1 cellular context compared by ENCODE assay signal in genomic region chr11:36115378-36115801, GRCh38.
A peak's percentile ranks its signal among the peaks of the same experiment; 100 is the strongest.
TF ChIP-seq lines count a peak whose summit lies in the region.

No MANE protein-coding gene starts in this region.

TF ChIP-seq in K562, 482 proteins besides CTCF, POLR2A, EP300 and RAD21 (continued from another document and continues in another):
- TF ChIP-seq MGA (IDR thresholded peaks at IDR 0.05): peak; percentile 82
- TF ChIP-seq FOXM1 (IDR thresholded peaks at IDR 0.05; ENCODE audit: low read depth): no peak
- no peak for TF ChIP-seq FOXM1 (CRISPR knock-in tag; IDR thresholded peaks at IDR 0.05; ENCODE audit: low read depth)
- TF ChIP-seq HOXB6 (CRISPR knock-in tag; IDR thresholded peaks at IDR 0.05; ENCODE audit: borderline replicate concordance): no peak
- no peak for TF ChIP-seq NUFIP1 (IDR thresholded peaks at IDR 0.05; ENCODE audit: partially characterized antibody)
- TF ChIP-seq NFYB (IDR thresholded peaks at IDR 0.05; ENCODE audit: extremely low read depth, insufficient read length): no peak
- TF ChIP-seq SREBF2 (CRISPR knock-in tag; IDR thresholded peaks at IDR 0.05): no peak
- TF ChIP-seq CREB5 (CRISPR knock-in tag; IDR thresholded peaks at IDR 0.05): no peak
- no peak for TF ChIP-seq HEY1 (CRISPR knock-in tag; IDR thresholded peaks at IDR 0.05; ENCODE audit: borderline replicate concordance)
- TF ChIP-seq POLR3G (IDR thresholded peaks at IDR 0.05; ENCODE audit: extremely low read depth, insufficient read length, insufficient replicate concordance): no peak
- no peak for TF ChIP-seq MCM7 (IDR thresholded peaks at IDR 0.05)
- TF ChIP-seq PRMT5 (CRISPR knock-in tag; IDR thresholded peaks at IDR 0.05): no peak
- TF ChIP-seq BHLHE40 (IDR thresholded peaks at IDR 0.05; ENCODE audit: low read length): peak; percentile 72
- no peak for TF ChIP-seq SMC3 (conservative IDR thresholded peaks at IDR 0.05; ENCODE audit: insufficient read depth, low read depth, low read length)
- peak; percentile 70 for TF ChIP-seq NEUROD1 (IDR thresholded peaks at IDR 0.05; ENCODE audit: borderline replicate concordance, low read depth, low read length, partially characterized antibody)
- TF ChIP-seq ESRRA (IDR thresholded peaks at IDR 0.05; ENCODE audit: borderline replicate concordance, low read depth): peak; percentile 71; the same call in 1 of the 2 replicates
- TF ChIP-seq MXI1 (IDR thresholded peaks at IDR 0.05; ENCODE audit: low read depth, low read length): no peak
- peak; percentile 91 for TF ChIP-seq ETV1 (tag; conservative IDR thresholded peaks at IDR 0.05; ENCODE audit: low read depth)
- no peak for TF ChIP-seq ZNF146 (CRISPR knock-in tag; IDR thresholded peaks at IDR 0.05; ENCODE audit: unreplicated experiment)
- TF ChIP-seq ZNF133 (CRISPR knock-in tag; IDR thresholded peaks at IDR 0.05): no peak
- no peak for TF ChIP-seq DEAF1 (CRISPR knock-in tag; IDR thresholded peaks at IDR 0.05)
- peak in 1 of 2 experiments; percentile 73; a peak in 2 of 4 replicates for TF ChIP-seq HDAC1 (IDR thresholded peaks at IDR 0.05)
- TF ChIP-seq ATF3 (IDR thresholded peaks at IDR 0.05): peak; percentile 51
- TF ChIP-seq ATF3 (CRISPR knock-in tag; conservative IDR thresholded peaks at IDR 0.05): no peak
- TF ChIP-seq MAFF (IDR thresholded peaks at IDR 0.05; ENCODE audit: low read length): peak; percentile 84
- peak in 1 of 2 experiments; percentile 63; a peak in 1 of 4 replicates for TF ChIP-seq ZNF639 (CRISPR knock-in tag; conservative IDR thresholded peaks at IDR 0.05 in 1 of 2, IDR thresholded peaks at IDR 0.05 in 1 of 2)
- 0 out of 2 replicates have a peak, but pooled peaks have one; percentile 34 for TF ChIP-seq EP400 (IDR thresholded peaks at IDR 0.05)
- TF ChIP-seq ETV5 (CRISPR knock-in tag; IDR thresholded peaks at IDR 0.05; ENCODE audit: low read depth): peak; percentile 81
- TF ChIP-seq HDAC2 (IDR thresholded peaks at IDR 0.05): peak; percentile 75
- TF ChIP-seq NR4A1 (CRISPR knock-in tag; IDR thresholded peaks at IDR 0.05): no peak
- TF ChIP-seq NR4A1 (tag; IDR thresholded peaks at IDR 0.05): 0 out of 2 replicates have a peak, but pooled peaks have one; percentile 53
- TF ChIP-seq MTA1 (IDR thresholded peaks at IDR 0.05; ENCODE audit: borderline replicate concordance): 0 out of 2 replicates have a peak, but pooled peaks have one; percentile 16
- peak; percentile 44 to 71 for TF ChIP-seq E2F6 (IDR thresholded peaks at IDR 0.05; ENCODE audit: borderline replicate concordance in 1 of 2, extremely low read depth in 1 of 2, insufficient read depth in 1 of 2, insufficient read length in 1 of 2, low read depth in 1 of 2, low read length in 1 of 2, poor library complexity in 1 of 2, severe bottlenecking in 1 of 2)
- no peak for TF ChIP-seq MECOM (CRISPR knock-in tag; IDR thresholded peaks at IDR 0.05)
- no peak for TF ChIP-seq ZNF174 (CRISPR knock-in tag; IDR thresholded peaks at IDR 0.05)
- no peak for TF ChIP-seq ZNF121 (CRISPR knock-in tag; conservative IDR thresholded peaks at IDR 0.05)
- TF ChIP-seq ZBTB49 (CRISPR knock-in tag; IDR thresholded peaks at IDR 0.05; ENCODE audit: borderline replicate concordance): no peak
- TF ChIP-seq PHTF2 (CRISPR knock-in tag; IDR thresholded peaks at IDR 0.05): no peak
- no peak for TF ChIP-seq RHOXF2B (CRISPR knock-in tag; conservative IDR thresholded peaks at IDR 0.05)
- TF ChIP-seq ZNF253 (CRISPR knock-in tag; conservative IDR thresholded peaks at IDR 0.05): no peak
- peak; percentile 43; the same call in 1 of the 2 replicates for TF ChIP-seq SMARCE1 (IDR thresholded peaks at IDR 0.05)
- TF ChIP-seq LARP7 (IDR thresholded peaks at IDR 0.05): no peak
- no peak for TF ChIP-seq HNRNPLL (IDR thresholded peaks at IDR 0.05; ENCODE audit: low read depth, low read length, poor library complexity, severe bottlenecking)
- no peak for TF ChIP-seq POLR3A (IDR thresholded peaks at IDR 0.05; ENCODE audit: borderline replicate concordance, extremely low read depth, insufficient read depth, insufficient read length)
- 0 out of 2 replicates have a peak, but pooled peaks have one; percentile 38 for TF ChIP-seq MBD2 (IDR thresholded peaks at IDR 0.05; ENCODE audit: borderline replicate concordance, low read depth)
